In the genomic region with DNA sequence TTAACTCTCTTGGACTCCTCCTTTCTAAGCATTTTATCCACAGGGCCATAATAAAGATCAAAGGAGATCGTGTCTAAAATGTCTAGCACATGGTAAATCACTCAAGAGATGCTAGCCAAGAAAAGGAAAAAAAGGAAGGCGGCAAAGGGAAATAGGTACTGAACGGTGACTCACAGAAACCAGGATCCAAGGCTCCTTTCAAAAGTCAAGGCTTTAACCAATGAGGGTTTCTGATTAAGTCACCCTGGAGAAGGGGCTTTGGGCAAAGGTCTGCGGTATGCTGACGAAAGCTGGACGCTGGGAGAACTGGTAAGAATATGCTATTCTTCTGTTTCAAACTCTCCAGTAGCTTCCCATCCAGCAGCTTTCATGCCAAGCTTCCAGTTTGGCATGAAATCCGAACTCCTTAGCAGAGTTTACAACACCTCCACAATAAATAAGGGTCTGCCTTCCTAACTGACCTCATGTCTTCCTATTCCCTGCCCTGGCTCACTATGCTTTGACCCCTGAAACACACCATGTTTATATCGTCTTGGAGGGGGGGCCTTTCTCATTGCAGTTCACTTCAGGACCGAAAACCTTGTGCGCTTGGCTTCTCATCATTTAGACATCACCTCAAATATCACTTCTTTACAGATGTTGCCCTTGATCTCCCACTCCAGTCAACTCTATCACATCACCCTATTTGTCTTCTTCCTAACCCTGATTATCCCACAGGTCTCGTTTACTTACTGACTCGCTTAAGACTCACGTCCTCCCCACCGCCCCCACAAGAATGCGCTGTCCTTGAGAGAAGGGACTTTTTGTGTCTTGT, we compare ENCODE assay signal across 8 cellular contexts.
DNase-seq lines count a peak whose midpoint lies in the region; ATAC-seq and TF ChIP-seq lines count a peak whose summit lies in the region.

No MANE protein-coding gene starts in this region.

- ATAC-seq in HG03432 (IDR thresholded peaks at IDR 0.05; ENCODE audit: unreplicated experiment): peak; percentile 17

- H3K36me3 ChIP-seq in brain microvascular endothelial cell (replicated peaks): peaks cover 22% of the 10 kb centered on the region

- H3K27ac ChIP-seq in brain microvascular endothelial cell: peak overlapping the region; percentile 83

- in situ Hi-C loops in brain microvascular endothelial cell (cut with HindIII; ENCODE audit: low pct_ligation_motif_present, low sequenced_read_pairs): no loop called here

- TF ChIP-seq CTCF in GM12865 (IDR thresholded peaks at IDR 0.05; ENCODE audit: insufficient read depth, low read depth, low read length, missing control alignments): no peak
- peak; percentile 27 for TF ChIP-seq CTCF in brain microvascular endothelial cell (IDR thresholded peaks at IDR 0.05; ENCODE audit: low read depth, low read length, missing control alignments)

- H3K27me3 ChIP-seq in brain microvascular endothelial cell (replicated peaks): no peaks in the 10 kb centered on the region

- H3K4me3 ChIP-seq in GM12865 (ENCODE audit: low read depth, low read length) (peak overlapping the region; percentile 75), brain microvascular endothelial cell (ENCODE audit: low read depth, low read length) (peak overlapping the region; percentile 86)

- DNase-seq in GM12865 (ENCODE audit: low read depth) (peak; percentile 69), T-helper 2 cell (peak in 3 of 5 experiments; percentile 46 to 74 (median 71)), brain microvascular endothelial cell (peak; percentile 58), kidney glomerular epithelial cell (lab: John Stamatoyannopoulos, UW) (peak; percentile 54), LoVo (ENCODE audit: low spot score) (no peak), GDM1 (lab: John Stamatoyannopoulos, UW) (no peak)
- peak; percentile 81 for DNase-seq in stimulated activated CD4-positive, alpha-beta T cell treated with anti-CD3 and anti-CD28 coated beads, Interleukin-2, amount 100 ng/mL, for 4 hours (ENCODE audit: low read depth)

Comparison
In these comparisons a context has a peak if more than half of its experiments do, and no peak if none do; other contexts are left out.
1. DNase-seq: peak in GM12865 (single experiment), T-helper 2 cell (3 of 5), brain microvascular endothelial cell (single experiment), kidney glomerular epithelial cell (single experiment) and stimulated activated CD4-positive, alpha-beta T cell treated with anti-CD3 and anti-CD28 coated beads, Interleukin-2, amount 100 ng/mL, for 4 hours (single experiment); none in LoVo (single experiment) and GDM1 (single experiment).